ENCODE assay signal across 7 cellular contexts in the genomic region with DNA sequence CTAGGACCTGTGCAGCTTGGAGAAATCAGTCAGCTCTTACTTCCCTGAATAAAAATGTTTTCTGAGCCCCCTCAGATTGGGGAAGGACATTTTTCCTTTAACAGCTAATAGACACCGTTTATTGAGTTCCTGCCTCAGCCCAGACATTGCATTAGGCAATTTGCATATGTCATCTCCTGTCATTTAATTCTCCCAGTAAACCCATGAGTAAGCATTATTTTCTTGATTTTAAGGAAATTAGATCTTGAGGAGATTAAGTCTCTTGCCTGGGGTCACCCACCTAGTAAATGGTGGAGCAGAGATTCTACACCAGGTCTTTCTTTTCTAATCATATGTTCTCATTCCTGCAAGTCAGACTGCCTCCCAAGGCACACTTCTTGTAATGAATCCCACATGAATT.
"Had no signal": no experiment of that assay in that cellular context is flagged by ENCODE, and none has a peak within 500 bp of the region (broad histone marks: within the 10 kb centered on the region; RNA-seq: fewer than 3 reads in every experiment).

No MANE protein-coding gene starts in this region.

- H2AFZ ChIP-seq: GM23338 had no signal

- ATAC-seq: GM23338 had no signal

- FAIRE-seq: H1, H54 had no signal

- DNase-seq: H9, HCEC 1CT, KG1 had no signal

- H3K27ac ChIP-seq: HL-60 had no signal

- H3K4me3 ChIP-seq: GM23338 had no signal

- H3K4me2 ChIP-seq: GM23338 had no signal
